In genomic region chr3:12483872-12484197, GRCh38 we compare ENCODE assay signal across 8 cellular contexts. TPM values are rescaled to one million over a fixed set of nuclear protein-coding genes. Genes with fewer than 3 reads are reported as not detected.
DNase-seq lines count a peak whose midpoint lies in the region; ATAC-seq and TF ChIP-seq lines count a peak whose summit lies in the region.

No MANE protein-coding gene starts in this region.

- no peak for DNase-seq in CD8-positive, alpha-beta T cell
- no peak for DNase-seq in NB4 (ENCODE audit: low read depth)
- no peak for DNase-seq in neural progenitor cell (ENCODE audit: low spot score)
- no peak for DNase-seq in HT-29 (ENCODE audit: low spot score)
- DNase-seq in D341Med (ENCODE audit: low spot score): no peak
- no peak for DNase-seq in GM19240 (ENCODE audit: insufficient read length, low spot score)
- no peak for DNase-seq in mucosa of gallbladder (ENCODE audit: low spot score)

- peaks cover 17% of the 10 kb centered on the region for H3K4me1 ChIP-seq in CD8-positive, alpha-beta T cell (ENCODE audit: insufficient read depth, low read length)
- H3K4me1 ChIP-seq in ectodermal cell (ENCODE audit: control insufficient read depth, insufficient read depth, low read length) (peaks cover 8% of the 10 kb centered on the region), neural progenitor cell (peaks cover 8% of the 10 kb centered on the region)

- no peak for TF ChIP-seq CTCF in CD8-positive, alpha-beta T cell (IDR thresholded peaks at IDR 0.05)
- TF ChIP-seq CTCF in NB4 (IDR thresholded peaks at IDR 0.05; ENCODE audit: low read depth, low read length) (no peak), neural progenitor cell (IDR thresholded peaks at IDR 0.05) (no peak)

- no peaks in the 10 kb centered on the region for H3K27me3 ChIP-seq in CD8-positive, alpha-beta T cell (ENCODE audit: insufficient read depth, low read length)
- H3K27me3 ChIP-seq in ectodermal cell (ENCODE audit: control insufficient read depth, insufficient read depth, low read length, poor library complexity, severe bottlenecking) (no peaks in the 10 kb centered on the region), neural progenitor cell (no peaks in the 10 kb centered on the region)

- H3K4me3 Mint-ChIP-seq in CD8-positive, alpha-beta T cell: peak overlapping the region; percentile 93
- peak overlapping the region; percentile 96 for H3K4me3 Mint-ChIP-seq in neural progenitor cell

- H3K4me3 ChIP-seq in CD8-positive, alpha-beta T cell (ENCODE audit: low read depth, low read length): peak overlapping the region; percentile 62
- peak overlapping the region; percentile 70 for H3K4me3 ChIP-seq in NB4 (ENCODE audit: low read depth, low read length)
- H3K4me3 ChIP-seq in ectodermal cell (ENCODE audit: insufficient read depth, low read depth, low read length): peak overlapping the region; percentile 96
- H3K4me3 ChIP-seq in neural progenitor cell: peak overlapping the region; percentile 79

- CTCF ChIA-PET in CD8-positive, alpha-beta T cell (lab: Charles Lee): interaction anchor here (1.1 to 4.7 kb wide), 5 partner anchors 12 to 351 kb away, joined by 3 to 23 read pairs (median 3); no protein-coding TSS in a partner anchor

- H3K27me3 Mint-ChIP-seq in CD8-positive, alpha-beta T cell (ENCODE audit: low read depth): no peaks in the 10 kb centered on the region
- peaks cover 3% of the 10 kb centered on the region for H3K27me3 Mint-ChIP-seq in neural progenitor cell (ENCODE audit: insufficient read depth, low read depth)

- H3K79me2 ChIP-seq in neural progenitor cell (ENCODE audit: low read depth): peaks cover 43% of the 10 kb centered on the region

- peaks cover 9% of the 10 kb centered on the region for H3K36me3 Mint-ChIP-seq in CD8-positive, alpha-beta T cell
- no peaks in the 10 kb centered on the region for H3K36me3 Mint-ChIP-seq in neural progenitor cell

- H4K20me1 ChIP-seq in neural progenitor cell (ENCODE audit: low read depth): no peaks in the 10 kb centered on the region

- 4 to 6% methylated on average over 10 of the region's 10 CpGs for WGBS in ectodermal cell, 2 experiments

- H3K27ac Mint-ChIP-seq in CD8-positive, alpha-beta T cell: peak overlapping the region; percentile 98
- H3K27ac Mint-ChIP-seq in neural progenitor cell: peak overlapping the region; percentile 75

- H3K9ac ChIP-seq in neural progenitor cell: peak overlapping the region; percentile 46

- no peaks in the 10 kb centered on the region for H3K9me3 Mint-ChIP-seq in CD8-positive, alpha-beta T cell
- H3K9me3 Mint-ChIP-seq in neural progenitor cell: no peaks in the 10 kb centered on the region

- peak overlapping the region; percentile 76 for H3K27ac ChIP-seq in CD8-positive, alpha-beta T cell (ENCODE audit: low read depth, low read length)
- H3K27ac ChIP-seq in ectodermal cell (ENCODE audit: insufficient read depth, low read depth, low read length, poor library complexity, severe bottlenecking): no peak overlapping the region
- H3K27ac ChIP-seq in neural progenitor cell: no peak overlapping the region

- H3K36me3 ChIP-seq in CD8-positive, alpha-beta T cell (ENCODE audit: insufficient read depth, low read length): no peaks in the 10 kb centered on the region
- no peaks in the 10 kb centered on the region for H3K36me3 ChIP-seq in ectodermal cell (ENCODE audit: control insufficient read depth, insufficient read depth, low read length)
- no peaks in the 10 kb centered on the region for H3K36me3 ChIP-seq in neural progenitor cell

- H3K4me2 ChIP-seq in neural progenitor cell: peak overlapping the region; percentile 92

- H3F3A ChIP-seq in neural progenitor cell (ENCODE audit: low read depth): no peaks in the 10 kb centered on the region

- H3K9me3 ChIP-seq in CD8-positive, alpha-beta T cell (ENCODE audit: low read length): no peaks in the 10 kb centered on the region
- H3K9me3 ChIP-seq in ectodermal cell (ENCODE audit: control insufficient read depth, low read length): no peaks in the 10 kb centered on the region
- H3K9me3 ChIP-seq in neural progenitor cell (ENCODE audit: low read depth): no peaks in the 10 kb centered on the region

- peak overlapping the region; percentile 77 for H2AFZ ChIP-seq in neural progenitor cell (replicated peaks)

- H3K4me1 Mint-ChIP-seq in CD8-positive, alpha-beta T cell (ENCODE audit: low read depth): peaks cover 37% of the 10 kb centered on the region
- peaks cover 24% of the 10 kb centered on the region for H3K4me1 Mint-ChIP-seq in neural progenitor cell

- intact Hi-C loops in CD8-positive, alpha-beta T cell (cut with DNase I, micrococcal nuclease): loop anchor here (1.0 to 10.0 kb wide), 12 partner anchors 73 to 1411 kb away; partner anchors contain the start of genes MKRN2 (in 2 of the 2), RPL32 (in 2 of the 2), TAMM41 (in 2 of the 2) and ATG7 (in 1 of the 2)

- POLR2A ChIA-PET in CD8-positive, alpha-beta T cell (lab: Charles Lee): interaction anchor here (0.8 to 1.5 kb wide), 6 partner anchors 9 to 637 kb away, joined by 3 to 5 read pairs (median 4); partner anchors contain the start of genes RAF1 and TAMM41

- peak; percentile 30 for ATAC-seq in CD8-positive, alpha-beta T cell

- no peak for TF ChIP-seq POLR2A in NB4 (IDR thresholded peaks at IDR 0.05; ENCODE audit: extremely low read depth, insufficient read length)

RNA-seq across cellular contexts. Expression of gene TSEN2, which starts 0.4 kb away (rescaled TPM):
- total RNA-seq in CD8-positive, alpha-beta T cell: 1 to 10 TPM; 5.1 to 6.1 TPM
- 25.5 TPM for polyA plus RNA-seq in ectodermal cell (2013, experiment 1 of 4)
- polyA plus RNA-seq in ectodermal cell (2013, experiment 2 of 4): 27.0 TPM
- polyA plus RNA-seq in ectodermal cell (2013, experiment 3 of 4): 21.2 TPM
- polyA plus RNA-seq in ectodermal cell (2013, experiment 4 of 4): 22.6 TPM
- 20.4 and 21.3 TPM in 2 replicates for total RNA-seq in neural progenitor cell (ENCODE audit: low replicate concordance)
- 20.8 and 22.5 TPM in 2 replicates for total RNA-seq in HT-29 (2014; rRNA removed; shearing (Covaris generic))
- 13.6 TPM for total RNA-seq in mucosa of gallbladder
